ENCODE assay signal across 8 cellular contexts in the genomic region with DNA sequence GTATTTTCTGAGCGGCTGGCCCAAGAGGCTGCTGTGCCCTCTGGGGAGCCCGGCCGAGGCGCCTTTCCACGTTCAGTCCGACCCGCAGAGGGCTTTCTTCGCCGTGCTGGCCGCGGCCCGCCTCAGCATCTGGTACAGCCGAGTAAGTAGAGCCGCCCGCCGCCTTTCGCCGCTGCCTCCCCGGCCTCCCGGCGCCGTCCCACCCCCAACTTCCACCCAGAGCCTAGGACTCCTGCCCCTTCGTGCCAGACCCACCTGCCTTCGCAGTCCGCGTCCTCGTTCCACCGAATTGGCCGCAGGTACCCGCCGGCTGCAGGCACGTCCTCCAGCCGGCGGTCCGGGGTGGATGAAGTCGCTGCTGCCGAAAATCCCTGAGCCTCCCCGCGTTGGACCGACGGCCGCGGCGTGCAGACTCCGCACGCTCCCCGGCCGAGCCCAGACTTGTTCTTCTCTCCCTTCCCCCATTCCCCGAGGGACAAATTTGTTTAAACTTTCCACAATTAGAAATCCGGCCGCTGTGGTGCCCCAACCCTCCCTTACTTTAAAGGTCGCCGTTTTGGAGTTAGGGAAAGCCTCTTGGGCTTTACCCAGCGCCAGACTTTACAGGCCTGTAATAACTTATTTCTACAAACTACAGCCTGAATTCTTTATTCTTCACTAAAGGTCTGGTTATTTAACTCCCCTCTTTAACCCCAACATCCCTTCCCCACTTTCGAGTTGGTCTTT. TPM values are rescaled to one million over a fixed set of nuclear protein-coding genes. Genes with fewer than 3 reads are reported as not detected.
DNase-seq lines count a peak whose midpoint lies in the region; ATAC-seq, FAIRE-seq and TF ChIP-seq lines count a peak whose summit lies in the region.

No MANE protein-coding gene starts in this region.

- peaks cover 9% of the 10 kb centered on the region for H3K4me1 ChIP-seq in iPS-18a (ENCODE audit: control insufficient read depth, low read depth, low read length)
- peaks cover 31% of the 10 kb centered on the region for H3K4me1 ChIP-seq in skeletal muscle satellite cell (ENCODE audit: control insufficient read depth, insufficient read depth, low read length)

- peaks cover 72% of the 10 kb centered on the region for H3K4me1 Mint-ChIP-seq in CD14-positive monocyte
- peaks cover 58% of the 10 kb centered on the region for H3K4me1 Mint-ChIP-seq in T-helper 1 cell treated with Interleukin-12 subunit alpha and Interleukin-12 subunit beta and Interleukin-4 antibody, amounts not matched to agents 30 μg/mL and 1 μg/mL, for 36 hours (ENCODE audit: low read depth)
- H3K4me1 Mint-ChIP-seq in brain = peaks cover 55% of the 10 kb centered on the region

- DNase-seq in CD14-positive monocyte (ENCODE audit: low spot score) = no peak
- DNase-seq in RCC 7860 (ENCODE audit: low spot score) = no peak

- H3K27me3 ChIP-seq in iPS-18a (ENCODE audit: control insufficient read depth, insufficient read depth, low read length) (no peaks in the 10 kb centered on the region), skeletal muscle satellite cell (ENCODE audit: control insufficient read depth, insufficient read depth, low read length) (no peaks in the 10 kb centered on the region)

- H3K4me3 ChIP-seq in iPS-18a (ENCODE audit: low read length) (peak overlapping the region; percentile 90), skeletal muscle satellite cell (ENCODE audit: low read length) (peak overlapping the region; percentile 79)

- H3K9ac ChIP-seq in iPS-18a (ENCODE audit: low read length) (peak overlapping the region; percentile 73), skeletal muscle satellite cell (ENCODE audit: low read depth, low read length) (peak overlapping the region; percentile 96)

- no peaks in the 10 kb centered on the region for H3K36me3 ChIP-seq in iPS-18a (ENCODE audit: control insufficient read depth, low read depth, low read length)
- H3K36me3 ChIP-seq in skeletal muscle satellite cell (ENCODE audit: insufficient read depth, low read length) = no peaks in the 10 kb centered on the region

- H3K9me3 Mint-ChIP-seq in CD14-positive monocyte (peaks cover 0 to 7% (median 0%) of the 10 kb centered on the region in 7 donors), brain (peaks cover 0 to 12% (median 7%) of the 10 kb centered on the region in 5 experiments)
- peaks cover 4% of the 10 kb centered on the region for H3K9me3 Mint-ChIP-seq in T-helper 1 cell treated with Interleukin-12 subunit alpha and Interleukin-12 subunit beta and Interleukin-4 antibody, amounts not matched to agents 30 μg/mL and 1 μg/mL, for 36 hours

- ATAC-seq in GM19372 (IDR thresholded peaks at IDR 0.05; ENCODE audit: low read depth, unreplicated experiment) (peak; percentile 3), HG03571 (IDR thresholded peaks at IDR 0.05; ENCODE audit: unreplicated experiment) (peak; percentile 2)

- TF ChIP-seq CTCF in CD14-positive monocyte (IDR thresholded peaks at IDR 0.05) = no peak
- TF ChIP-seq CTCF in brain (conservative IDR thresholded peaks at IDR 0.05) = no peak

- H3K27ac Mint-ChIP-seq in CD14-positive monocyte (peak overlapping the region; percentile 93 to 98 (median 96)), brain (peak overlapping the region; percentile 86 to 100 (median 97))
- peak overlapping the region; percentile 90 for H3K27ac Mint-ChIP-seq in T-helper 1 cell treated with Interleukin-12 subunit alpha and Interleukin-12 subunit beta and Interleukin-4 antibody, amounts not matched to agents 30 μg/mL and 1 μg/mL, for 36 hours

- no peak for FAIRE-seq in RCC 7860 (lab: Jason Lieb, UNC)

- intact Hi-C loops in CD14-positive monocyte (cut with micrococcal nuclease) = loop anchor here (2.0 to 10.0 kb wide), 6 partner anchors 43 to 835 kb away; partner anchors contain the start of genes ERMP1 (in 1 of the 2), JAK2 (in 1 of the 2) and RCL1 (in 1 of the 2)

- H3K4me3 Mint-ChIP-seq in CD14-positive monocyte = peak overlapping the region; percentile 96 to 100
- H3K4me3 Mint-ChIP-seq in T-helper 1 cell treated with Interleukin-12 subunit alpha and Interleukin-12 subunit beta and Interleukin-4 antibody, amounts not matched to agents 30 μg/mL and 1 μg/mL, for 36 hours = peak overlapping the region; percentile 95
- peak overlapping the region; percentile 94 to 100 (median 95) for H3K4me3 Mint-ChIP-seq in brain

- H3K4me2 ChIP-seq in skeletal muscle satellite cell (ENCODE audit: low read length) = peak overlapping the region; percentile 94

- peaks cover 3 to 10% of the 10 kb centered on the region in 2 donors for H3K36me3 Mint-ChIP-seq in CD14-positive monocyte
- H3K36me3 Mint-ChIP-seq in T-helper 1 cell treated with Interleukin-12 subunit alpha and Interleukin-12 subunit beta and Interleukin-4 antibody, amounts not matched to agents 30 μg/mL and 1 μg/mL, for 36 hours (ENCODE audit: low read depth) = peaks cover 8% of the 10 kb centered on the region
- H3K36me3 Mint-ChIP-seq in brain = peaks cover 10% of the 10 kb centered on the region

- H3K27me3 Mint-ChIP-seq in CD14-positive monocyte (ENCODE audit: low read depth in 3 of 3) (no peaks in the 10 kb centered on the region), brain (peaks cover 10% of the 10 kb centered on the region)
- no peaks in the 10 kb centered on the region for H3K27me3 Mint-ChIP-seq in T-helper 1 cell treated with Interleukin-12 subunit alpha and Interleukin-12 subunit beta and Interleukin-4 antibody, amounts not matched to agents 30 μg/mL and 1 μg/mL, for 36 hours (ENCODE audit: low read depth)

- no peaks in the 10 kb centered on the region for H3K9me3 ChIP-seq in iPS-18a (ENCODE audit: control insufficient read depth, low read depth, low read length)
- no peaks in the 10 kb centered on the region for H3K9me3 ChIP-seq in skeletal muscle satellite cell (replicated peaks; ENCODE audit: low read length)

- no peak overlapping the region for H3K27ac ChIP-seq in iPS-18a (ENCODE audit: low read length)

RNA-seq across cellular contexts. Expression of gene RIC1, which starts 0.6 kb away (rescaled TPM):
- polyA plus RNA-seq in CD14-positive monocyte (10 to 100 TPM; 13.4 to 16.3 TPM), brain (ENCODE audit: insufficient read depth, low read depth, low replicate concordance) (2.2 TPM)
- 24.7 and 26.1 TPM in 2 replicates for total RNA-seq in skeletal muscle satellite cell (2012; rRNA removed)
